29 cellular contexts compared by ENCODE assay signal in the genomic region with DNA sequence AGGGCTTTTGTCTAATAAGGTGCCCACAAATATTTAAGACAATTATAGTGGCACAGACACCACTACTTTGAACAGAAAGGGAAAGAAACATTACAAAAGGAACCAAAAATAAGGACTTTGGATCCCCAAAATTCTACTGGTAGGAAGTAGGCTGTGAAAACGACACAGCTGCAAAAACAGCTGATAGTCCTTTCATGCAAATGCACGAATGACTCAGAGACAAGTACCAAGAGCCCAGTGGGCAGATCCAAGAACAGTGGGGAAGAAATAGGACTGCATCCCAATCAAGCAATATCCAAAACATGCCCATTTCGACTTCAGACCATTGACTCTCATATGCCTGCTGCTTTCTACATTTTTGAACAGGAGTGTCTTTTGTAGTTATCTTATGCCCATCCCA.
A peak's percentile ranks its signal among the peaks of the same experiment; 100 is the strongest.
DNase-seq lines count a peak whose midpoint lies in the region; FAIRE-seq and TF ChIP-seq lines count a peak whose summit lies in the region.
"Had no signal": no experiment of that assay in that cellular context is flagged by ENCODE, and none has a peak within 500 bp of the region (broad histone marks: within the 10 kb centered on the region; RNA-seq: fewer than 3 reads in every experiment).

No MANE protein-coding gene starts in this region.

- no peaks in the 10 kb centered on the region for H3K9me3 ChIP-seq in astrocyte (ENCODE audit: insufficient read depth, low read depth, low read length)

- H3K4me2 ChIP-seq in astrocyte (ENCODE audit: low read length) = no peak overlapping the region
- H3K4me2 ChIP-seq: hepatocyte had no signal

- peaks cover 15% of the 10 kb centered on the region for H3K4me1 Mint-ChIP-seq in astrocyte (ENCODE audit: low read depth, unreplicated experiment)
- no peaks in the 10 kb centered on the region for H3K4me1 Mint-ChIP-seq in activated CD4-positive, alpha-beta memory T cell treated with anti-CD3 and anti-CD28 coated beads for 36 hours (ENCODE audit: low read depth)
- H3K4me1 Mint-ChIP-seq: CD4-positive, alpha-beta memory T cell; immature natural killer cell had no signal

- POLR2A ChIA-PET in activated CD4-positive, alpha-beta memory T cell treated with anti-CD3 and anti-CD28 coated beads for 36 hours (lab: Charles Lee) = no interaction called here

- FAIRE-seq in astrocyte (lab: Jason Lieb, UNC) = no peak
- FAIRE-seq: G401.6 had no signal

- no peaks in the 10 kb centered on the region for H3K27me3 Mint-ChIP-seq in astrocyte (ENCODE audit: low read depth, unreplicated experiment)
- H3K27me3 Mint-ChIP-seq in activated CD4-positive, alpha-beta memory T cell treated with anti-CD3 and anti-CD28 coated beads for 36 hours = no peaks in the 10 kb centered on the region
- H3K27me3 Mint-ChIP-seq: CD4-positive, alpha-beta memory T cell had no signal

- no peak overlapping the region for H3K4me3 Mint-ChIP-seq in astrocyte (ENCODE audit: unreplicated experiment)
- no peak overlapping the region for H3K4me3 Mint-ChIP-seq in activated CD4-positive, alpha-beta memory T cell treated with anti-CD3 and anti-CD28 coated beads for 36 hours
- H3K4me3 Mint-ChIP-seq: CD4-positive, alpha-beta memory T cell; immature natural killer cell; nephron; WTC11 had no signal

- no peak overlapping the region for H3K4me3 ChIP-seq in astrocyte (ENCODE audit: insufficient read depth, low read depth, low read length)
- H3K4me3 ChIP-seq: hepatocyte had no signal

- no peaks in the 10 kb centered on the region for H4K20me1 ChIP-seq in astrocyte (ENCODE audit: insufficient read depth, low read length)

- no peaks in the 10 kb centered on the region for H3K9me3 Mint-ChIP-seq in astrocyte (ENCODE audit: unreplicated experiment)
- no peaks in the 10 kb centered on the region for H3K9me3 Mint-ChIP-seq in activated CD4-positive, alpha-beta memory T cell treated with anti-CD3 and anti-CD28 coated beads for 36 hours

- DNase-seq in EL = peak; percentile 8
- DNase-seq in HT1080 (ENCODE audit: low read depth) = peak; percentile 8
- DNase-seq in astrocyte (ENCODE audit: low read depth) = peak; percentile 35
- peak; percentile 41 for DNase-seq in middle frontal gyrus (ENCODE audit: extremely low spot score, low spot score)
- DNase-seq in NCI-H146 (lab: John Stamatoyannopoulos, UW) = no peak
- DNase-seq in activated CD4-positive, alpha-beta memory T cell treated with anti-CD3 and anti-CD28 coated beads for 36 hours = no peak
- DNase-seq in activated CD4-positive, alpha-beta T cell treated with anti-CD3 and anti-CD28 coated beads for 1 hour = no peak
- no peak for DNase-seq in stimulated activated CD4-positive, alpha-beta T cell treated with anti-CD3 and anti-CD28 coated beads, Interleukin-12 subunit alpha, Interleukin-12 subunit beta, amount 100 ng/mL, for 4 hours
- DNase-seq: activated CD4-positive, alpha-beta T cell treated with anti-CD3 and anti-CD28 coated beads, Interleukin-2, amount 50 U/mL, for 4 hours; activated CD8-positive, alpha-beta memory T cell treated with anti-CD3 and anti-CD28 coated beads, Interleukin-2, amount 50 U/mL, for 4 hours; aorta; CD4-positive, alpha-beta memory T cell; DMS 273 treated with DMSO at 0.1 percent for 48 hours; erythroblast; foreskin melanocyte; GOT3; immature natural killer cell; Karpas-422; midbrain; NCI-H1092; NCI-H187 treated with DMSO at 0.1 percent for 48 hours; T-helper 9 cell; trophoblast cell had no signal

- no peak overlapping the region for H3K27ac ChIP-seq in astrocyte (ENCODE audit: low read depth, low read length)
- H3K27ac ChIP-seq: hepatocyte, parathyroid adenoma had no signal

- no peaks in the 10 kb centered on the region for H3K4me1 ChIP-seq in astrocyte (ENCODE audit: insufficient read depth, low read length)
- H3K4me1 ChIP-seq: parathyroid adenoma had no signal

- H3K79me2 ChIP-seq in astrocyte (ENCODE audit: insufficient read depth, low read length) = no peaks in the 10 kb centered on the region
- H3K79me2 ChIP-seq: hepatocyte, parathyroid adenoma had no signal

- intact Hi-C loops in activated CD4-positive, alpha-beta memory T cell treated with anti-CD3 and anti-CD28 coated beads for 36 hours (cut with micrococcal nuclease) = no loop called here

- CTCF ChIA-PET in activated CD4-positive, alpha-beta memory T cell treated with anti-CD3 and anti-CD28 coated beads for 36 hours (lab: Charles Lee) = no interaction called here

- H3K27me3 ChIP-seq in astrocyte (ENCODE audit: insufficient read depth, low read length) = no peaks in the 10 kb centered on the region
- H3K27me3 ChIP-seq: hepatocyte had no signal

- no peak overlapping the region for H3K27ac Mint-ChIP-seq in astrocyte (ENCODE audit: unreplicated experiment)
- no peak overlapping the region for H3K27ac Mint-ChIP-seq in activated CD4-positive, alpha-beta memory T cell treated with anti-CD3 and anti-CD28 coated beads for 36 hours
- H3K27ac Mint-ChIP-seq: activated naive CD4-positive, alpha-beta T cell treated with anti-CD3 and anti-CD28 coated beads, Interleukin-2, amount 50 U/mL, for 72 hours; CD4-positive, alpha-beta memory T cell; immature natural killer cell; nephron; WTC11 had no signal

- H3K36me3 ChIP-seq in astrocyte (ENCODE audit: insufficient read depth, low read length) = no peaks in the 10 kb centered on the region

- H3K9ac ChIP-seq in astrocyte (ENCODE audit: low read length) = no peak overlapping the region
- H3K9ac ChIP-seq: parathyroid adenoma had no signal

- no peak for TF ChIP-seq CTCF in astrocyte (IDR thresholded peaks at IDR 0.05; ENCODE audit: insufficient read depth, low read depth, low read length)

- no peak overlapping the region for H2AFZ ChIP-seq in astrocyte (ENCODE audit: low read depth, low read length)
- H2AFZ ChIP-seq: hepatocyte, parathyroid adenoma had no signal

- no peaks in the 10 kb centered on the region for H3K36me3 Mint-ChIP-seq in astrocyte (ENCODE audit: low read depth, unreplicated experiment)
- no peaks in the 10 kb centered on the region for H3K36me3 Mint-ChIP-seq in activated CD4-positive, alpha-beta memory T cell treated with anti-CD3 and anti-CD28 coated beads for 36 hours
- H3K36me3 Mint-ChIP-seq: activated naive CD4-positive, alpha-beta T cell treated with anti-CD3 and anti-CD28 coated beads, Interleukin-2, amount 50 U/mL, for 72 hours; CD4-positive, alpha-beta memory T cell; immature natural killer cell had no signal

Comparison
In these comparisons a context has a peak if more than half of its experiments do, and no peak if none do; other contexts are left out.
1. DNase-seq: peak in EL (single experiment), HT1080 (single experiment), astrocyte (single experiment) and middle frontal gyrus (single experiment); none in NCI-H146 (single experiment), activated CD4-positive, alpha-beta memory T cell treated with anti-CD3 and anti-CD28 coated beads for 36 hours (single experiment), activated CD4-positive, alpha-beta T cell treated with anti-CD3 and anti-CD28 coated beads for 1 hour (single experiment) and stimulated activated CD4-positive, alpha-beta T cell treated with anti-CD3 and anti-CD28 coated beads, Interleukin-12 subunit alpha, Interleukin-12 subunit beta, amount 100 ng/mL, for 4 hours (single experiment).